In genomic region chr1:245751111-245751510, GRCh38 we compare ENCODE assay signal across 22 cellular contexts.
DNase-seq lines count a peak whose midpoint lies in the region; ATAC-seq, FAIRE-seq and TF ChIP-seq lines count a peak whose summit lies in the region.
"Had no signal": no experiment of that assay in that cellular context is flagged by ENCODE, and none has a peak within 500 bp of the region (broad histone marks: within the 10 kb centered on the region; RNA-seq: fewer than 3 reads in every experiment).

No MANE protein-coding gene starts in this region.

- H3K4me2 ChIP-seq in IMR-90 (ENCODE audit: low read depth, low read length), result no peak overlapping the region

- no peaks in the 10 kb centered on the region for H4K20me1 ChIP-seq in IMR-90 (ENCODE audit: insufficient read depth, low read length)

- POLR2A ChIA-PET in IMR-90 (lab: Charles Lee; ENCODE audit: unreplicated experiment), result no interaction called here

- peak overlapping the region in 1 of 3 experiments; percentile 42 for H3K4me3 Mint-ChIP-seq in nephron
- H3K4me3 Mint-ChIP-seq: activated CD8-positive, alpha-beta T cell treated with anti-CD3 and anti-CD28 coated beads, Interleukin-2, amount 10 ng/mL, durations not matched to agents 7 days and 5 days; activated naive CD8-positive, alpha-beta T cell treated with anti-CD3 and anti-CD28 coated beads for 36 hours had no signal

- peaks cover 30% of the 10 kb centered on the region for H3K36me3 Mint-ChIP-seq in nephron (ENCODE audit: low read depth)

- in situ Hi-C loops in IMR-90 (cut with MboI; ENCODE audit: low sequenced_read_pairs), result no loop called here

- H3K36me3 ChIP-seq in IMR-90 (ENCODE audit: control insufficient read depth, insufficient read depth, low read length) (no peaks in the 10 kb centered on the region), ectodermal cell (ENCODE audit: control insufficient read depth, insufficient read depth, low read length) (no peaks in the 10 kb centered on the region)
- H3K36me3 ChIP-seq: prostate gland, vagina had no signal

- no peak overlapping the region for H3K23ac ChIP-seq in IMR-90 (ENCODE audit: low read depth, low read length)

- TF ChIP-seq RAD21 in IMR-90 (IDR thresholded peaks at IDR 0.05; ENCODE audit: low read length), result no peak

- no peak overlapping the region for H3K14ac ChIP-seq in IMR-90 (replicated peaks; ENCODE audit: low read depth, low read length)

- TF ChIP-seq POLR2A in IMR-90 (IDR thresholded peaks at IDR 0.05; ENCODE audit: low read depth, low read length), result no peak

- peak; percentile 71 for DNase-seq in AG08395 (ENCODE audit: low spot score)
- peak; percentile 59 for DNase-seq in IMR-90
- DNase-seq in NCI-H1092 (lab: John Stamatoyannopoulos, UW), result no peak
- no peak for DNase-seq in stimulated activated naive CD4-positive, alpha-beta T cell (lab: John Stamatoyannopoulos, UW)
- no peak for DNase-seq in stimulated activated CD4-positive, alpha-beta T cell treated with anti-CD3 and anti-CD28 coated beads, Interleukin-12 subunit alpha, Interleukin-12 subunit beta, amount 100 ng/mL, for 4 hours
- no peak for DNase-seq in frontal cortex (ENCODE audit: low spot score in 2 of 2)
- DNase-seq: activated CD8-positive, alpha-beta T cell treated with anti-CD3 and anti-CD28 coated beads, Interleukin-2, amount 10 ng/mL, durations not matched to agents 7 days and 5 days; activated naive CD8-positive, alpha-beta T cell treated with anti-CD3 and anti-CD28 coated beads for 36 hours; central memory CD4-positive, alpha-beta T cell; DMS79 treated with DMSO at 0.1 percent for 48 hours; effector CD4-positive, alpha-beta T cell; heart right ventricle; MV-4-11; NCI-H2029 treated with DMSO at 0.1 percent for 48 hours; small intestine; substantia nigra; T1000 had no signal

- no peak overlapping the region for H3K4me3 ChIP-seq in IMR-90 (ENCODE audit: insufficient read depth, low read depth, low read length)
- H3K4me3 ChIP-seq in ectodermal cell (ENCODE audit: insufficient read depth, low read depth, low read length), result no peak overlapping the region
- H3K4me3 ChIP-seq: heart right ventricle, K562, prostate gland, vagina had no signal

- H3K79me1 ChIP-seq in IMR-90 (ENCODE audit: low read depth in 1 of 2, low read length in 2 of 2), result no peaks in the 10 kb centered on the region

- H3K27me3 Mint-ChIP-seq in nephron (ENCODE audit: low read depth), result no peaks in the 10 kb centered on the region
- H3K27me3 Mint-ChIP-seq: activated naive CD8-positive, alpha-beta T cell treated with anti-CD3 and anti-CD28 coated beads for 36 hours had no signal

- H3K4ac ChIP-seq in IMR-90 (ENCODE audit: low read depth, low read length), result no peak overlapping the region

- H3K27me3 ChIP-seq in IMR-90 (ENCODE audit: control insufficient read depth, insufficient read depth, low read length), result no peaks in the 10 kb centered on the region
- no peaks in the 10 kb centered on the region for H3K27me3 ChIP-seq in ectodermal cell (ENCODE audit: control insufficient read depth, insufficient read depth, low read length, poor library complexity, severe bottlenecking)
- H3K27me3 ChIP-seq: heart right ventricle, vagina had no signal

- no peak overlapping the region for H3K56ac ChIP-seq in IMR-90 (ENCODE audit: extremely low read depth, insufficient read depth, low read length)

- no peak for FAIRE-seq in frontal cortex (lab: Jason Lieb, UNC)
- FAIRE-seq: K562, small intestine had no signal

- intact Hi-C loops in IMR-90 (cut with micrococcal nuclease), result no loop called here

- H2BK120ac ChIP-seq in IMR-90 (ENCODE audit: low read depth, low read length), result no peak overlapping the region; the same call in 1 of the 2 replicates

- CTCF ChIA-PET in IMR-90 (lab: Yijun Ruan, JAX), result no interaction called here

- dilution Hi-C loops in IMR-90 (cut with HindIII; ENCODE audit: low sequenced_read_pairs, unreplicated experiment), result no loop called here

- H2AFZ ChIP-seq in IMR-90 (replicated peaks; ENCODE audit: low read length, poor library complexity), result no peak overlapping the region

- 0 out of 2 replicates have a peak overlapping the region, but pooled peaks have one; percentile 14 for H4K91ac ChIP-seq in IMR-90 (ENCODE audit: insufficient read depth, low read depth, low read length)

- no peaks in the 10 kb centered on the region for H3K9me1 ChIP-seq in IMR-90 (ENCODE audit: insufficient read depth, low read length)

- H3K18ac ChIP-seq in IMR-90 (ENCODE audit: low read depth, low read length), result peak overlapping the region; percentile 24; the same call in 1 of the 2 replicates

- BruUV-seq in IMR-90 (replicated peaks; lab: Mats Ljungman, UMichigan), result no TSS peak

- H3K9me3 ChIP-seq in IMR-90 (ENCODE audit: control insufficient read depth, insufficient read depth, low read length), result peaks cover 6% of the 10 kb centered on the region
- H3K9me3 ChIP-seq in ectodermal cell (ENCODE audit: control insufficient read depth, low read length), result no peaks in the 10 kb centered on the region
- H3K9me3 ChIP-seq: prostate gland, vagina had no signal

- no peak for TF ChIP-seq CTCF in IMR-90 (conservative IDR thresholded peaks at IDR 0.05; ENCODE audit: low read depth, low read length)
- no peak for TF ChIP-seq CTCF in nephron (IDR thresholded peaks at IDR 0.05; ENCODE audit: unreplicated experiment in 3 of 3)

- WGBS in IMR-90 (ENCODE audit: extremely low coverage in 2 of 2, insufficient read length in 1 of 2), 2 experiments, result no CpG with 5 or more reads among the region's 4 CpGs
- whole genome bisulfite sequencing in ectodermal cell, 2 experiments, result 69 to 77% methylated on average over 4 of the region's 4 CpGs

- H3K27ac ChIP-seq in IMR-90 (ENCODE audit: insufficient read depth, low read length), result no peak overlapping the region
- H3K27ac ChIP-seq in ectodermal cell (ENCODE audit: insufficient read depth, low read depth, low read length, poor library complexity, severe bottlenecking), result peak overlapping the region; percentile 19
- H3K27ac ChIP-seq: heart right ventricle, prostate gland, vagina had no signal

- H2AK5ac ChIP-seq in IMR-90 (ENCODE audit: low read depth, low read length), result no peak overlapping the region

- no peak overlapping the region for H2AK9ac ChIP-seq in IMR-90 (replicated peaks; ENCODE audit: low read depth, low read length, poor library complexity)

- peaks cover 16% of the 10 kb centered on the region for H3K4me1 Mint-ChIP-seq in nephron
- H3K4me1 Mint-ChIP-seq: activated naive CD8-positive, alpha-beta T cell treated with anti-CD3 and anti-CD28 coated beads for 36 hours had no signal

- 0 out of 4 replicates have a peak overlapping the region, but pooled peaks of 1 of the 2 experiments have one; percentile 44 for H4K8ac ChIP-seq in IMR-90 (ENCODE audit: low read depth in 2 of 2, low read length in 2 of 2)

- H2BK20ac ChIP-seq in IMR-90 (ENCODE audit: low read depth, low read length), result no peak overlapping the region

- H3K27ac Mint-ChIP-seq in nephron, result peak overlapping the region; percentile 28 to 65 (median 55)
- H3K27ac Mint-ChIP-seq: activated CD8-positive, alpha-beta T cell treated with anti-CD3 and anti-CD28 coated beads, Interleukin-2, amount 10 ng/mL, durations not matched to agents 7 days and 5 days; activated naive CD8-positive, alpha-beta T cell treated with anti-CD3 and anti-CD28 coated beads for 36 hours had no signal

- no peak for ATAC-seq in IMR-90 (ENCODE audit: low read depth)
- ATAC-seq: activated CD8-positive, alpha-beta T cell treated with anti-CD3 and anti-CD28 coated beads, Interleukin-2, amount 10 ng/mL, durations not matched to agents 7 days and 5 days; heart right ventricle; K562 had no signal

- H3K4me1 ChIP-seq in IMR-90 (ENCODE audit: control insufficient read depth, insufficient read depth, low read length) (peaks cover 3% of the 10 kb centered on the region; the same call in 1 of the 2 replicates), ectodermal cell (ENCODE audit: control insufficient read depth, insufficient read depth, low read length) (peaks cover 13% of the 10 kb centered on the region)
- H3K4me1 ChIP-seq: heart right ventricle, prostate gland, vagina had no signal

- no peak overlapping the region for H2BK15ac ChIP-seq in IMR-90 (ENCODE audit: low read depth, low read length)

- H4K5ac ChIP-seq in IMR-90 (ENCODE audit: low read depth, low read length), result peak overlapping the region; percentile 37; the same call in 1 of the 2 replicates

- no peak overlapping the region for H2BK5ac ChIP-seq in IMR-90 (ENCODE audit: low read depth, low read length, poor library complexity, severe bottlenecking)

- H3K9ac ChIP-seq in IMR-90 (ENCODE audit: low read depth, low read length), result 0 out of 2 replicates have a peak overlapping the region, but pooled peaks have one; percentile 22

- peaks cover 26% of the 10 kb centered on the region for H3K9me3 Mint-ChIP-seq in nephron

TF ChIP-seq in IMR-90, 13 proteins besides CTCF, POLR2A, EP300 and RAD21:
- TF ChIP-seq CEBPB (IDR thresholded peaks at IDR 0.05; ENCODE audit: low read depth, low read length), result peak; percentile 52
- TF ChIP-seq CHD1 (IDR thresholded peaks at IDR 0.05; ENCODE audit: low read depth, low read length), result no peak

Comparison
In these comparisons a context has a peak if more than half of its experiments do, and no peak if none do; other contexts are left out.
1. DNase-seq: peak in AG08395 (single experiment) and IMR-90 (single experiment); none in NCI-H1092 (single experiment), stimulated activated naive CD4-positive, alpha-beta T cell (0 of 6), stimulated activated CD4-positive, alpha-beta T cell treated with anti-CD3 and anti-CD28 coated beads, Interleukin-12 subunit alpha, Interleukin-12 subunit beta, amount 100 ng/mL, for 4 hours (single experiment) and frontal cortex (0 of 2).